20 cellular contexts compared by ENCODE assay signal in the genomic region with DNA sequence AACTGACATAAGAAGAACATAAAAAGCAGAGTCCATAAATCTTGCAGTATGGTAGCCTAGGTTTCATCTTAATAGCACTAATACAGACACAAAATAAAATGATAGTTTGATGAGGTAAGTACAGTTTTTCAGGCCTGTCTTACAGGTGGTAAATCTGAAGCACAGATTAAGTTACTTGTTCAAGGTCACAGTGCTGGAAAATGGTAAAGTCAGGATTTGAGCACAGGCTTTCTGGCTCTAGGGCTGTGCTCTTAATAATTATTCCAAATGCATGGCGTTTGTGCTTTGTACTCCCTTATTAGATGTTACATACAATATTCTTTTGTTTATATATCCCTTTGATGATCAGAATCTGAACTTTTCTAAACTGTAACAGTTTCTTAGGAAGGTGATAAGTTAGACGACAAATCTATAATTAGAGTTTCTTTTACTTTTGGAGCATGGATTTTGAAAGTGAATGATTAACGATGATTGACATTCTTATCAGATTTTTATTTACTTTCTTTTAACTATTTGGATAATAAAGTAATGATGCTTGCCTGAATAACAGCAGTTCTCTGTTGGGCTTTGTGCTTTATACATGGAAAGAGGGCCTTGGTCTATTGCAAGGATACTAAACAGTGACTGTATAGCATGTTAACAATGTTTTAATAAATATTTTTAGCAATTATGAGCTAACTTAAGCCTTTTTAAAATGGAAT.
DNase-seq lines count a peak whose midpoint lies in the region; ATAC-seq, FAIRE-seq and TF ChIP-seq lines count a peak whose summit lies in the region.
"Had no signal": no experiment of that assay in that cellular context is flagged by ENCODE, and none has a peak within 500 bp of the region (broad histone marks: within the 10 kb centered on the region; RNA-seq: fewer than 3 reads in every experiment).

No MANE protein-coding gene starts in this region.

- H3K9me3 Mint-ChIP-seq in progenitor cell of endocrine pancreas (ENCODE audit: low read depth) = peaks cover 18% of the 10 kb centered on the region
- H3K9me3 Mint-ChIP-seq: CD4-positive, alpha-beta T cell; HFFc6 had no signal

- no peaks in the 10 kb centered on the region for H3K9me1 ChIP-seq in K562 (ENCODE audit: control insufficient read depth, insufficient read depth, low read length)

- 74% methylated on average over 3 of the region's 3 CpGs for WGBS in K562 (ENCODE audit: insufficient coverage, low coverage, missing lambda C conversion rate)
- 54% methylated on average over 3 of the region's 3 CpGs for WGBS in SK-N-SH (ENCODE audit: low lambda C conversion rate)

- H3K36me3 ChIP-seq in K562 (ENCODE audit: control insufficient read depth, insufficient read depth, low read length) (no peaks in the 10 kb centered on the region; the same call in 2 of the 3 replicates), SK-N-SH (replicated peaks in 1 of 2; ENCODE audit: control insufficient read depth in 1 of 2, insufficient read depth in 2 of 2, low read length in 1 of 2) (no peaks in the 10 kb centered on the region)

- H3K36me3 Mint-ChIP-seq in progenitor cell of endocrine pancreas (ENCODE audit: insufficient read depth) = peaks cover 51% of the 10 kb centered on the region

- no peaks in the 10 kb centered on the region for H4K20me1 ChIP-seq in K562 (replicated peaks; ENCODE audit: control insufficient read depth, insufficient read depth, low read length)
- H4K20me1 ChIP-seq in SK-N-SH (ENCODE audit: insufficient read depth) = no peaks in the 10 kb centered on the region

- no peak for TF ChIP-seq EP300 in K562 (IDR thresholded peaks at IDR 0.05; ENCODE audit: low read length)
- TF ChIP-seq EP300 in SK-N-SH (IDR thresholded peaks at IDR 0.05; ENCODE audit: borderline replicate concordance in 1 of 2, low read depth in 1 of 2, low read length in 1 of 2) = no peak

- H3K9ac ChIP-seq in K562 (ENCODE audit: insufficient read depth in 1 of 2, low read depth in 2 of 2, low read length in 2 of 2) = no peak overlapping the region
- no peak overlapping the region for H3K9ac ChIP-seq in SK-N-SH

- H3K4me3 Mint-ChIP-seq in progenitor cell of endocrine pancreas (ENCODE audit: low read depth) = no peak overlapping the region
- H3K4me3 Mint-ChIP-seq: B cell; CD4-positive, alpha-beta T cell; HFFc6; IgD-negative memory B cell had no signal

- no peak overlapping the region for H2AFZ ChIP-seq in K562 (ENCODE audit: low read depth, low read length)
- no peak overlapping the region for H2AFZ ChIP-seq in SK-N-SH (ENCODE audit: low read depth)

- ATAC-seq in K562 (no peak), left lobe of liver (peak; percentile 72)
- ATAC-seq: GM12878 had no signal

- POLR2A ChIA-PET in K562 (lab: Yijun Ruan, JAX) = no interaction called here
- POLR2A ChIA-PET in SK-N-SH (lab: Yijun Ruan, JAX) = no interaction called here

- TF ChIP-seq POLR2A in K562 (conservative IDR thresholded peaks at IDR 0.05) = no peak

- no peaks in the 10 kb centered on the region for H3F3A ChIP-seq in SK-N-SH (replicated peaks; ENCODE audit: insufficient read depth)

- H3K27me3 ChIP-seq in K562 (ENCODE audit: control insufficient read depth in 2 of 2, insufficient read depth in 2 of 2, low read length in 2 of 2) = no peaks in the 10 kb centered on the region
- no peaks in the 10 kb centered on the region for H3K27me3 ChIP-seq in SK-N-SH (ENCODE audit: insufficient read depth)

- no peak for FAIRE-seq in K562 (lab: Jason Lieb, UNC)
- FAIRE-seq: A204.1, GM12878, H1 had no signal

- no peak overlapping the region for H3K4me3 ChIP-seq in K562
- no peak overlapping the region for H3K4me3 ChIP-seq in SK-N-SH (ENCODE audit: low read depth in 2 of 2, low read length in 1 of 2)
- H3K4me3 ChIP-seq: GM12878 had no signal

- CTCF ChIA-PET in K562 (lab: Yijun Ruan, JAX; ENCODE audit: low intra/inter-chr PET ratio) (no interaction called here), SK-N-SH (lab: Yijun Ruan, JAX) (no interaction called here)

- in situ Hi-C loops in K562 (cut with MboI) = no loop called here

- H3K27me3 Mint-ChIP-seq in progenitor cell of endocrine pancreas = no peaks in the 10 kb centered on the region
- H3K27me3 Mint-ChIP-seq: B cell; CD4-positive, alpha-beta T cell; IgD-negative memory B cell had no signal

- DNase-seq in HT-29 (ENCODE audit: low spot score) = peak; percentile 23
- DNase-seq in K562 (ENCODE audit: extremely low read depth in 1 of 4, low spot score in 3 of 4) = no peak
- no peak for DNase-seq in left lobe of liver (ENCODE audit: low spot score)
- no peak for DNase-seq in progenitor cell of endocrine pancreas (ENCODE audit: low spot score, unreplicated experiment)
- DNase-seq in occipital lobe (lab: John Stamatoyannopoulos, UW) = no peak
- no peak for DNase-seq in GM19240 (ENCODE audit: insufficient read length, low spot score)
- no peak for DNase-seq in SK-N-SH
- DNase-seq in superior temporal gyrus (ENCODE audit: extremely low spot score) = no peak
- DNase-seq: C1 segment of cervical spinal cord; Calu3; CD4-positive, alpha-beta T cell; DMS79; HCEC 1CT; HFFc6 had no signal

- H3K4me2 ChIP-seq in K562 (ENCODE audit: insufficient read depth, low read length) = no peak overlapping the region
- H3K4me2 ChIP-seq in SK-N-SH = no peak overlapping the region

- no peak for TF ChIP-seq CTCF in K562 (IDR thresholded peaks at IDR 0.05 in 2 of 3, conservative IDR thresholded peaks at IDR 0.05 in 1 of 3; ENCODE audit: insufficient read depth in 2 of 3, low read depth in 1 of 3, low read length in 3 of 3)
- TF ChIP-seq CTCF in progenitor cell of endocrine pancreas (IDR thresholded peaks at IDR 0.05; ENCODE audit: unreplicated experiment) = no peak
- no peak for TF ChIP-seq CTCF in SK-N-SH (IDR thresholded peaks at IDR 0.05)

- peaks cover 26% of the 10 kb centered on the region for H3K4me1 Mint-ChIP-seq in progenitor cell of endocrine pancreas (ENCODE audit: low read depth)
- H3K4me1 Mint-ChIP-seq: B cell, IgD-negative memory B cell had no signal

- H3K9me3 ChIP-seq in K562 (replicated peaks; ENCODE audit: control insufficient read depth, insufficient read depth, low read depth, low read length) (peaks cover 6% of the 10 kb centered on the region), SK-N-SH (no peaks in the 10 kb centered on the region)

- H3K4me1 ChIP-seq in K562 (replicated peaks in 1 of 2; ENCODE audit: control insufficient read depth in 2 of 2, insufficient read depth in 2 of 2, low read length in 2 of 2) (no peaks in the 10 kb centered on the region), SK-N-SH (ENCODE audit: control insufficient read depth in 1 of 2, insufficient read depth in 2 of 2, low read depth in 1 of 2, low read length in 1 of 2) (no peaks in the 10 kb centered on the region)

- no peaks in the 10 kb centered on the region for H3K79me2 ChIP-seq in K562 (ENCODE audit: control insufficient read depth, insufficient read depth, low read length)
- H3K79me2 ChIP-seq in SK-N-SH (ENCODE audit: insufficient read depth) = no peaks in the 10 kb centered on the region

- peak overlapping the region; percentile 81 for H3K27ac Mint-ChIP-seq in progenitor cell of endocrine pancreas
- H3K27ac Mint-ChIP-seq: B cell; CD4-positive, alpha-beta T cell; HFFc6; IgD-negative memory B cell had no signal

- no peaks in the 10 kb centered on the region for H3K9me2 ChIP-seq in SK-N-SH

- TF ChIP-seq RAD21 in K562 (CRISPR knock-in tag; conservative IDR thresholded peaks at IDR 0.05 in 1 of 2, IDR thresholded peaks at IDR 0.05 in 1 of 2) (no peak), SK-N-SH (IDR thresholded peaks at IDR 0.05; ENCODE audit: low read length) (no peak)

- no TSS peak for BruUV-seq in K562 (replicated peaks; lab: Mats Ljungman, UMichigan)

- intact Hi-C loops in K562 (cut with micrococcal nuclease) = no loop called here

- no peak overlapping the region for H3K27ac ChIP-seq in K562 (ENCODE audit: extremely low read depth, low read depth, low read length)
- no peak overlapping the region for H3K27ac ChIP-seq in SK-N-SH (ENCODE audit: low read depth in 2 of 2, low read length in 1 of 2)
- H3K27ac ChIP-seq: HL-60 had no signal

TF ChIP-seq in K562, 482 proteins besides CTCF, POLR2A, EP300 and RAD21 (continues in another document):
- TF ChIP-seq ZNF133 (CRISPR knock-in tag; IDR thresholded peaks at IDR 0.05) = no peak

TF ChIP-seq in SK-N-SH, 30 proteins besides CTCF, POLR2A, EP300 and RAD21:
- TF ChIP-seq, protein P1, sequence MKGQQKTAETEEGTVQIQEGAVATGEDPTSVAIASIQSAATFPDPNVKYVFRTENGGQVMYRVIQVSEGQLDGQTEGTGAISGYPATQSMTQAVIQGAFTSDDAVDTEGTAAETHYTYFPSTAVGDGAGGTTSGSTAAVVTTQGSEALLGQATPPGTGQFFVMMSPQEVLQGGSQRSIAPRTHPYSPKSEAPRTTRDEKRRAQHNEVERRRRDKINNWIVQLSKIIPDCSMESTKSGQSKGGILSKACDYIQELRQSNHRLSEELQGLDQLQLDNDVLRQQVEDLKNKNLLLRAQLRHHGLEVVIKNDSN (IDR thresholded peaks at IDR 0.05; ENCODE audit: borderline replicate concordance, low read depth) = no peak
- TF ChIP-seq MXI1 (IDR thresholded peaks at IDR 0.05; ENCODE audit: low read depth, low read length) (no peak), SIN3A (IDR thresholded peaks at IDR 0.05; ENCODE audit: borderline replicate concordance, low read depth, low read length) (no peak), FOXJ3 (CRISPR knock-in tag; IDR thresholded peaks at IDR 0.05) (no peak), CHD2 (IDR thresholded peaks at IDR 0.05; ENCODE audit: low read length, partially characterized antibody) (no peak), TAF1 (IDR thresholded peaks at IDR 0.05; ENCODE audit: borderline replicate concordance, low read depth, low read length) (no peak)
- TF ChIP-seq, protein P2, sequence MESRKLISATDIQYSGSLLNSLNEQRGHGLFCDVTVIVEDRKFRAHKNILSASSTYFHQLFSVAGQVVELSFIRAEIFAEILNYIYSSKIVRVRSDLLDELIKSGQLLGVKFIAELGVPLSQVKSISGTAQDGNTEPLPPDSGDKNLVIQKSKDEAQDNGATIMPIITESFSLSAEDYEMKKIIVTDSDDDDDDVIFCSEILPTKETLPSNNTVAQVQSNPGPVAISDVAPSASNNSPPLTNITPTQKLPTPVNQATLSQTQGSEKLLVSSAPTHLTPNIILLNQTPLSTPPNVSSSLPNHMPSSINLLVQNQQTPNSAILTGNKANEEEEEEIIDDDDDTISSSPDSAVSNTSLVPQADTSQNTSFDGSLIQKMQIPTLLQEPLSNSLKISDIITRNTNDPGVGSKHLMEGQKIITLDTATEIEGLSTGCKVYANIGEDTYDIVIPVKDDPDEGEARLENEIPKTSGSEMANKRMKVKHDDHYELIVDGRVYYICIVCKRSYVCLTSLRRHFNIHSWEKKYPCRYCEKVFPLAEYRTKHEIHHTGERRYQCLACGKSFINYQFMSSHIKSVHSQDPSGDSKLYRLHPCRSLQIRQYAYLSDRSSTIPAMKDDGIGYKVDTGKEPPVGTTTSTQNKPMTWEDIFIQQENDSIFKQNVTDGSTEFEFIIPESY (IDR thresholded peaks at IDR 0.05; ENCODE audit: borderline replicate concordance, low read depth) = no peak
